Comparison of ENCODE assay signal across 18 cellular contexts in genomic region chr4:99624141-99624719, GRCh38. TPM values are rescaled to one million over a fixed set of nuclear protein-coding genes. Genes with fewer than 3 reads are reported as not detected.
DNase-seq lines count a peak whose midpoint lies in the region; ATAC-seq, FAIRE-seq and TF ChIP-seq lines count a peak whose summit lies in the region.
"Had no signal": no experiment of that assay in that cellular context is flagged by ENCODE, and none has a peak within 500 bp of the region (broad histone marks: within the 10 kb centered on the region; RNA-seq: fewer than 3 reads in every experiment).

No MANE protein-coding gene starts in this region.

- H3K4ac ChIP-seq in mesendoderm (ENCODE audit: low read depth, low read length) = no peak overlapping the region

- H3K27ac ChIP-seq in muscle layer of colon (ENCODE audit: low read depth, low read length) (peak overlapping the region; percentile 53), mesendoderm (ENCODE audit: low read depth, low read length) (no peak overlapping the region)
- H3K27ac ChIP-seq: BLaER1, VCaP had no signal

- H3K27me3 Mint-ChIP-seq in WTC11 (ENCODE audit: low read depth) = no peaks in the 10 kb centered on the region
- H3K27me3 Mint-ChIP-seq: progenitor cell of endocrine pancreas had no signal

- no peak overlapping the region for H3K18ac ChIP-seq in mesendoderm (ENCODE audit: low read length)

- peaks cover 19% of the 10 kb centered on the region for H3K4me1 ChIP-seq in muscle layer of colon (ENCODE audit: insufficient read depth, low read length)
- H3K4me1 ChIP-seq in mesendoderm (ENCODE audit: control insufficient read depth, low read depth, low read length) = no peaks in the 10 kb centered on the region
- H3K4me1 ChIP-seq: BLaER1 had no signal

- H3K9ac ChIP-seq in muscle layer of colon (ENCODE audit: low read length) (no peak overlapping the region), mesendoderm (ENCODE audit: low read length) (no peak overlapping the region)
- H3K9ac ChIP-seq: BLaER1 had no signal

- H3K4me1 Mint-ChIP-seq in WTC11 = peaks cover 10% of the 10 kb centered on the region

- H3K36me3 ChIP-seq in muscle layer of colon (ENCODE audit: insufficient read depth, low read length) (no peaks in the 10 kb centered on the region), mesendoderm (ENCODE audit: control insufficient read depth, insufficient read depth, low read length) (no peaks in the 10 kb centered on the region)
- H3K36me3 ChIP-seq: BLaER1 had no signal

- H3K4me3 ChIP-seq in muscle layer of colon (ENCODE audit: low read depth in 1 of 2, low read length in 2 of 2) (no peak overlapping the region), mesendoderm (ENCODE audit: low read length) (no peak overlapping the region)
- H3K4me3 ChIP-seq: BLaER1 had no signal

- H3K4me3 Mint-ChIP-seq in WTC11 = no peak overlapping the region

- no peak for TF ChIP-seq CTCF in WTC11 (IDR thresholded peaks at IDR 0.05)

- FAIRE-seq in GM12891 (lab: Jason Lieb, UNC) = no peak

- no peak overlapping the region for H4K8ac ChIP-seq in mesendoderm (ENCODE audit: low read depth, low read length)

- POLR2A ChIA-PET in WTC11 (lab: Charles Lee) = no interaction called here

- H2BK5ac ChIP-seq in mesendoderm (ENCODE audit: low read length) = no peak overlapping the region

- ATAC-seq in GM18868 (IDR thresholded peaks at IDR 0.05; ENCODE audit: unreplicated experiment) = peak; percentile 55
- ATAC-seq in GM21360 (IDR thresholded peaks at IDR 0.05; ENCODE audit: unreplicated experiment) = peak; percentile 44
- ATAC-seq in WTC11 = peak; percentile 84

- CTCF ChIA-PET in WTC11 (lab: Charles Lee) = interaction anchor here (1.0 kb wide), 1 partner anchor 61 kb away, joined by 3 read pairs; the partner anchor contains the start of gene TRMT10A

- H3K79me1 ChIP-seq in mesendoderm (ENCODE audit: low read length) = no peaks in the 10 kb centered on the region

- H3K4me2 ChIP-seq in mesendoderm (ENCODE audit: low read length) = no peak overlapping the region
- H3K4me2 ChIP-seq: BLaER1 had no signal

- H3K27ac Mint-ChIP-seq in WTC11 = 0 out of 2 replicates have a peak overlapping the region, but pooled peaks have one; percentile 37
- H3K27ac Mint-ChIP-seq: progenitor cell of endocrine pancreas had no signal

- H3K9me3 Mint-ChIP-seq in WTC11 = no peaks in the 10 kb centered on the region

- H3K27me3 ChIP-seq in muscle layer of colon (ENCODE audit: control insufficient read depth in 1 of 2, insufficient read depth in 2 of 2, low read length in 2 of 2) = no peaks in the 10 kb centered on the region
- no peaks in the 10 kb centered on the region for H3K27me3 ChIP-seq in mesendoderm (ENCODE audit: insufficient read depth, low read length, poor library complexity)
- H3K27me3 ChIP-seq: BLaER1 had no signal

- no peak for TF ChIP-seq POLR2A in GM12891 (IDR thresholded peaks at IDR 0.05; ENCODE audit: low read depth, low read length)

- H3K9me3 ChIP-seq in muscle layer of colon (ENCODE audit: low read length) = no peaks in the 10 kb centered on the region
- H3K9me3 ChIP-seq: BLaER1 had no signal

- no peak overlapping the region for H2AK5ac ChIP-seq in mesendoderm (ENCODE audit: low read length)

- no peak overlapping the region for H2BK15ac ChIP-seq in mesendoderm (replicated peaks; ENCODE audit: low read depth)

- H3K23ac ChIP-seq in mesendoderm (ENCODE audit: low read length) = no peak overlapping the region

- H3K56ac ChIP-seq in mesendoderm (ENCODE audit: low read length) = no peak overlapping the region

- no peak overlapping the region for H2BK120ac ChIP-seq in mesendoderm (ENCODE audit: low read depth, low read length)

- H4K5ac ChIP-seq in mesendoderm (ENCODE audit: low read length) = no peak overlapping the region

- no peak for DNase-seq in WTC11 (ENCODE audit: low spot score)
- DNase-seq in NOMO-1 treated with DMSO at 0.1 percent for 48 hours (lab: John Stamatoyannopoulos, UW; ENCODE audit: unreplicated experiment) = no peak
- DNase-seq in GM12891 (ENCODE audit: insufficient read length, low spot score) = no peak
- DNase-seq in mesendoderm = no peak
- DNase-seq in anterior cingulate cortex (lab: John Stamatoyannopoulos, UW) = no peak
- DNase-seq: activated T-cell treated with anti-CD3 and anti-CD28 coated beads, Interleukin-2, amount 50 U/mL, for 1 hour; DMS 273 treated with DMSO at 0.1 percent for 48 hours; NCI-H1105; NCI-H446 treated with DMSO at 0.1 percent for 48 hours; trophoblast cell had no signal

- no peaks in the 10 kb centered on the region for H3K36me3 Mint-ChIP-seq in WTC11

- H3K79me2 ChIP-seq in mesendoderm (ENCODE audit: control insufficient read depth, insufficient read depth, low read length) = no peaks in the 10 kb centered on the region

- WGBS in mesendoderm (ENCODE audit: extremely low coverage, insufficient coverage, low lambda C conversion rate) = no CpG with 5 or more reads among the region's 4 CpGs

TF ChIP-seq in WTC11, 78 proteins besides CTCF, POLR2A, EP300 and RAD21 (continues in another document):
- TF ChIP-seq TCF7 (CRISPR knock-in tag; IDR thresholded peaks at IDR 0.05; ENCODE audit: low read depth) = no peak
- no peak for TF ChIP-seq SMAD3 (CRISPR knock-in tag; IDR thresholded peaks at IDR 0.05; ENCODE audit: borderline replicate concordance)
- TF ChIP-seq CBFB (CRISPR knock-in tag; IDR thresholded peaks at IDR 0.05; ENCODE audit: low read depth) = no peak
- TF ChIP-seq GABPB1 (CRISPR knock-in tag; IDR thresholded peaks at IDR 0.05) = no peak
- no peak for TF ChIP-seq ZMAT4 (CRISPR knock-in tag; IDR thresholded peaks at IDR 0.05)
- TF ChIP-seq ZNF671 (CRISPR knock-in tag; IDR thresholded peaks at IDR 0.05) = no peak
- no peak for TF ChIP-seq PREB (CRISPR knock-in tag; IDR thresholded peaks at IDR 0.05; ENCODE audit: borderline replicate concordance)

TF ChIP-seq in GM12891, 5 proteins besides CTCF, POLR2A, EP300 and RAD21:
- TF ChIP-seq TAF1 (IDR thresholded peaks at IDR 0.05; ENCODE audit: low read depth, low read length) (no peak), SPI1 (IDR thresholded peaks at IDR 0.05; ENCODE audit: low read depth, low read length) (no peak), POLR2AphosphoS5 (IDR thresholded peaks at IDR 0.05; ENCODE audit: low read depth, low read length) (no peak), PAX5 (IDR thresholded peaks at IDR 0.05; ENCODE audit: insufficient read depth, low read length, severe bottlenecking) (no peak), POU2F2 (IDR thresholded peaks at IDR 0.05; ENCODE audit: low read depth, low read length) (no peak)

RNA-seq across cellular contexts. Expression of gene C4orf54, which starts 33.4 kb away (rescaled TPM):
- total RNA-seq in WTC11 (2021) = not detected in 3 replicates
- not detected for polyA plus RNA-seq in GM12891 (2012; ENCODE audit: low read depth, missing spikeins)
- polyA plus RNA-seq in mesendoderm (2013, experiment 1 of 2) = 0.03 TPM
- 0.03 TPM for polyA plus RNA-seq in mesendoderm (2013, experiment 2 of 2)
- total RNA-seq: cerebellum, progenitor cell of endocrine pancreas had no signal

RNA-seq across cellular contexts. Expression of gene MTTP, which starts 49.6 kb away (rescaled TPM):
- 0.16 to 0.34 TPM (median 0.26 TPM) in 3 replicates for total RNA-seq in WTC11 (2021)
- 0.26 TPM for polyA plus RNA-seq in GM12891 (2012; ENCODE audit: low read depth, missing spikeins)
- polyA plus RNA-seq in mesendoderm (2013, experiment 1 of 2) = 0.11 TPM
- 0.13 TPM for polyA plus RNA-seq in mesendoderm (2013, experiment 2 of 2)
- total RNA-seq: glomerular endothelial cell had no signal
